ENCODE assay signal across 8 cellular contexts in genomic region chr15:77568960-77569646, GRCh38.
DNase-seq lines count a peak whose midpoint lies in the region; ATAC-seq and TF ChIP-seq lines count a peak whose summit lies in the region.
"Had no signal": no experiment of that assay in that cellular context is flagged by ENCODE, and none has a peak within 500 bp of the region (broad histone marks: within the 10 kb centered on the region; RNA-seq: fewer than 3 reads in every experiment).

No MANE protein-coding gene starts in this region.

- peak; percentile 3 for DNase-seq in NCI-H2029 treated with DMSO at 0.1 percent for 48 hours (lab: John Stamatoyannopoulos, UW)
- DNase-seq in chondrocyte (ENCODE audit: low spot score), result no peak
- DNase-seq in lower lobe of right lung, result peak; percentile 64
- DNase-seq in type B pancreatic cell (ENCODE audit: extremely low spot score, unreplicated experiment), result no peak
- DNase-seq in activated CD8-positive, alpha-beta memory T cell treated with anti-CD3 and anti-CD28 coated beads, Interleukin-2, amount 50 U/mL, for 48 hours, result no peak
- DNase-seq in NCI-H2227 (lab: John Stamatoyannopoulos, UW; ENCODE audit: unreplicated experiment), result no peak
- no peak for DNase-seq in NCI-H2107 (lab: John Stamatoyannopoulos, UW)
- DNase-seq: activated naive CD4-positive, alpha-beta T cell treated with anti-CD3 and anti-CD28 coated beads, Interleukin-2, amount 10 ng/mL, durations not matched to agents 7 days and 5 days had no signal

- H3K9me3 Mint-ChIP-seq in chondrocyte (ENCODE audit: low read depth), result no peaks in the 10 kb centered on the region
- no peaks in the 10 kb centered on the region for H3K9me3 Mint-ChIP-seq in type B pancreatic cell
- H3K9me3 Mint-ChIP-seq: activated naive CD4-positive, alpha-beta T cell treated with anti-CD3 and anti-CD28 coated beads, Interleukin-2, amount 10 ng/mL, durations not matched to agents 7 days and 5 days had no signal

- H3K27ac Mint-ChIP-seq in chondrocyte (ENCODE audit: unreplicated experiment) (peak overlapping the region; percentile 83), type B pancreatic cell (peak overlapping the region; percentile 74)
- H3K27ac Mint-ChIP-seq: activated naive CD4-positive, alpha-beta T cell treated with anti-CD3 and anti-CD28 coated beads, Interleukin-2, amount 10 ng/mL, durations not matched to agents 7 days and 5 days had no signal

- H3K4me3 ChIP-seq in lower lobe of right lung, result peak overlapping the region; percentile 48

- H3K36me3 Mint-ChIP-seq in chondrocyte (ENCODE audit: low read depth) (no peaks in the 10 kb centered on the region), type B pancreatic cell (no peaks in the 10 kb centered on the region)
- H3K36me3 Mint-ChIP-seq: activated naive CD4-positive, alpha-beta T cell treated with anti-CD3 and anti-CD28 coated beads, Interleukin-2, amount 10 ng/mL, durations not matched to agents 7 days and 5 days had no signal

- no peaks in the 10 kb centered on the region for H3K27me3 ChIP-seq in lower lobe of right lung (ENCODE audit: low read depth)

- peaks cover 5% of the 10 kb centered on the region for H3K4me1 ChIP-seq in lower lobe of right lung

- H3K9me3 ChIP-seq in lower lobe of right lung, result no peaks in the 10 kb centered on the region

- peak overlapping the region; percentile 59 for H3K4me3 Mint-ChIP-seq in chondrocyte (ENCODE audit: unreplicated experiment)
- H3K4me3 Mint-ChIP-seq in type B pancreatic cell, result peak overlapping the region; percentile 55
- H3K4me3 Mint-ChIP-seq: activated naive CD4-positive, alpha-beta T cell treated with anti-CD3 and anti-CD28 coated beads, Interleukin-2, amount 10 ng/mL, durations not matched to agents 7 days and 5 days had no signal

- TF ChIP-seq CTCF in chondrocyte (IDR thresholded peaks at IDR 0.05), result peak; percentile 20
- no peak for TF ChIP-seq CTCF in lower lobe of right lung (IDR thresholded peaks at IDR 0.05)
- TF ChIP-seq CTCF in type B pancreatic cell (conservative IDR thresholded peaks at IDR 0.05), result no peak

- H3K27me3 Mint-ChIP-seq in chondrocyte (ENCODE audit: low read depth) (peaks cover 2% of the 10 kb centered on the region), type B pancreatic cell (peaks cover 12% of the 10 kb centered on the region)

- peak; percentile 57 to 78 for ATAC-seq in lower lobe of right lung

- no peak overlapping the region for H3K27ac ChIP-seq in lower lobe of right lung

- intact Hi-C loops in lower lobe of right lung (cut with DNase I), result no loop called here

- no peaks in the 10 kb centered on the region for H3K36me3 ChIP-seq in lower lobe of right lung

- peaks cover 27% of the 10 kb centered on the region for H3K4me1 Mint-ChIP-seq in chondrocyte (ENCODE audit: low read depth)
- H3K4me1 Mint-ChIP-seq in type B pancreatic cell (ENCODE audit: unreplicated experiment), result peaks cover 49% of the 10 kb centered on the region
- H3K4me1 Mint-ChIP-seq: activated naive CD4-positive, alpha-beta T cell treated with anti-CD3 and anti-CD28 coated beads, Interleukin-2, amount 10 ng/mL, durations not matched to agents 7 days and 5 days had no signal

Comparison
In these comparisons a context has a peak if more than half of its experiments do, and no peak if none do; other contexts are left out.
1. DNase-seq: peak in NCI-H2029 treated with DMSO at 0.1 percent for 48 hours (single experiment) and lower lobe of right lung (single experiment); none in chondrocyte (single experiment), type B pancreatic cell (single experiment), activated CD8-positive, alpha-beta memory T cell treated with anti-CD3 and anti-CD28 coated beads, Interleukin-2, amount 50 U/mL, for 48 hours (single experiment), NCI-H2227 (single experiment) and NCI-H2107 (single experiment).